In genomic region chr6:26215200-26216014, GRCh38 we compare ENCODE assay signal across 8 cellular contexts.
DNase-seq lines count a peak whose midpoint lies in the region; ATAC-seq and TF ChIP-seq lines count a peak whose summit lies in the region.

No MANE protein-coding gene starts in this region.

- H3K4me1 Mint-ChIP-seq in MCF 10A (ENCODE audit: insufficient read depth, unreplicated experiment) (no peaks in the 10 kb centered on the region), osteocyte (ENCODE audit: unreplicated experiment) (no peaks in the 10 kb centered on the region)

- CTCF ChIA-PET in MCF 10A (lab: Yijun Ruan, JAX), result interaction anchor here (0.6 to 3.0 kb wide), 10 partner anchors 9 to 397 kb away, joined by 3 to 20 read pairs (median 4); a partner anchor contains a TSS

- no peaks in the 10 kb centered on the region for H3K36me3 ChIP-seq in lung (ENCODE audit: control insufficient read depth in 2 of 2, insufficient read depth in 2 of 2, low read length in 2 of 2)

- DNase-seq in NCI-H2227 (lab: John Stamatoyannopoulos, UW; ENCODE audit: unreplicated experiment) (peak; percentile 42), NCI-H2227 treated with DMSO at 0.1 percent for 48 hours (lab: John Stamatoyannopoulos, UW) (no peak), NAMALWA (ENCODE audit: low spot score) (peak; percentile 90), MCF 10A (ENCODE audit: unreplicated experiment) (peak; percentile 46), lung (ENCODE audit: low spot score) (no peak), cerebellum (ENCODE audit: low spot score) (no peak), osteocyte (ENCODE audit: extremely low spot score, unreplicated experiment) (no peak), HCEC 1CT (no peak)

- TF ChIP-seq CTCF in MCF 10A (IDR thresholded peaks at IDR 0.05; ENCODE audit: unreplicated experiment), result no peak
- no peak for TF ChIP-seq CTCF in lung (IDR thresholded peaks at IDR 0.05; ENCODE audit: control extremely low read depth, extremely low read depth)
- no peak for TF ChIP-seq CTCF in osteocyte (IDR thresholded peaks at IDR 0.05)

- H3K9me3 Mint-ChIP-seq in MCF 10A (ENCODE audit: unreplicated experiment), result no peaks in the 10 kb centered on the region
- H3K9me3 Mint-ChIP-seq in osteocyte (ENCODE audit: unreplicated experiment), result no peaks in the 10 kb centered on the region

- POLR2A ChIA-PET in MCF 10A (lab: Yijun Ruan, JAX), result interaction anchor here (0.7 to 8.5 kb wide), 53 partner anchors 10 to 1678 kb away, joined by 3 to 443 read pairs (median 15); a partner anchor contains a TSS

- no TSS peak for BruUV-seq in MCF 10A (replicated peaks; lab: Mats Ljungman, UMichigan)

- H3K9me3 ChIP-seq in lung (ENCODE audit: control insufficient read depth in 2 of 2, insufficient read depth in 1 of 2, low read length in 1 of 2), result peaks cover 0 to 2% of the 10 kb centered on the region in 2 donors

- peaks cover 0 to 6% of the 10 kb centered on the region in 2 donors for H3K4me1 ChIP-seq in lung (ENCODE audit: control insufficient read depth in 2 of 2, insufficient read depth in 2 of 2, low read length in 2 of 2)

- no peak overlapping the region for H3K4me3 Mint-ChIP-seq in MCF 10A (ENCODE audit: unreplicated experiment)
- H3K4me3 Mint-ChIP-seq in osteocyte (ENCODE audit: unreplicated experiment), result no peak overlapping the region

- H3K27me3 ChIP-seq in lung (ENCODE audit: control insufficient read depth, insufficient read depth), result no peaks in the 10 kb centered on the region

- intact Hi-C loops in MCF 10A (cut with micrococcal nuclease), result loop anchor here (1.0 to 5.0 kb wide), 10 partner anchors 10 to 932 kb away; partner anchors contain the start of gene ABT1

- peak overlapping the region; percentile 78 to 88 for H3K27ac ChIP-seq in lung (ENCODE audit: low read depth in 1 of 2, low read length in 1 of 2)

- H3K27me3 Mint-ChIP-seq in MCF 10A (ENCODE audit: insufficient read depth, unreplicated experiment) (no peaks in the 10 kb centered on the region), osteocyte (ENCODE audit: unreplicated experiment) (no peaks in the 10 kb centered on the region)

- WGBS in lung, 2 donors, result 10% methylated on average over 30 of the region's 30 CpGs

- no peak overlapping the region for H3K27ac Mint-ChIP-seq in MCF 10A (ENCODE audit: low read depth, unreplicated experiment)
- H3K27ac Mint-ChIP-seq in osteocyte (ENCODE audit: unreplicated experiment), result no peak overlapping the region

- H3K36me3 Mint-ChIP-seq in MCF 10A (ENCODE audit: insufficient read depth, unreplicated experiment) (no peaks in the 10 kb centered on the region), osteocyte (ENCODE audit: unreplicated experiment) (no peaks in the 10 kb centered on the region)

- H3K4me3 ChIP-seq in lung, result peak overlapping the region; percentile 13

- ATAC-seq in lung (ENCODE audit: insufficient read depth, low FRiP score), result no peak

Comparison
In these comparisons a context has a peak if more than half of its experiments do, and no peak if none do; other contexts are left out.
1. DNase-seq: peak in NCI-H2227 (single experiment), NAMALWA (single experiment) and MCF 10A (single experiment); none in NCI-H2227 treated with DMSO at 0.1 percent for 48 hours (single experiment), lung (single experiment), cerebellum (single experiment), osteocyte (single experiment) and HCEC 1CT (single experiment).